32 cellular contexts compared by ENCODE assay signal in the genomic region with DNA sequence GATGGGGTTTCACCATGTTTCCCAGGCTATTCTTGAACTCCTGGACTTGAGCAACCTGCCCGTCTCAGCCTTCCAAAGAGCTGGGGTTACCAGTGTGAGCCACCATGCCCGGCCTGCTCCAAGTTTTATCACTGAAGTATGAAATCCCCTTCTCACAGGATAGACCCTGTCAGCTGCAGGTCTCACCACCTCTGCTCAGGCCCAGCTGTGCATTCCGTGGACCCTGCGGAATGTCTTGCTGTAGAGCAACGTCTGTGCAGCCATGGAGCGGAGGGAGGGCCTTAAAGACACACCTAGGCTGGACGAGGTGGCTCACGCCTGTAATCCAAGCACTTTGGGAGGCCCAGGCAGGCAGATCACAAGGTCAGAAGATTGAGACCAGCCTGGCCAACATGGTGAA.
A peak's percentile ranks its signal among the peaks of the same experiment; 100 is the strongest.
DNase-seq lines count a peak whose midpoint lies in the region; ATAC-seq and TF ChIP-seq lines count a peak whose summit lies in the region.
"Had no signal": no experiment of that assay in that cellular context is flagged by ENCODE, and none has a peak within 500 bp of the region (broad histone marks: within the 10 kb centered on the region; RNA-seq: fewer than 3 reads in every experiment).

No MANE protein-coding gene starts in this region.

- no peaks in the 10 kb centered on the region for H3K4me1 ChIP-seq in Peyer's patch

- TF ChIP-seq POLR2A in Peyer's patch (IDR thresholded peaks at IDR 0.05) (no peak), GM18505 (IDR thresholded peaks at IDR 0.05; ENCODE audit: borderline replicate concordance, extremely low read depth, insufficient read depth, insufficient read length) (no peak)

- no peak for ATAC-seq in sciatic nerve
- ATAC-seq in GM18505 (IDR thresholded peaks at IDR 0.05; ENCODE audit: unreplicated experiment), result no peak
- ATAC-seq: CD8-positive, alpha-beta T cell; esophagus mucosa; mucosa of descending colon; natural killer cell; SK-N-SH treated with all-trans-retinoic acid at 6 μM for 48 hours; stimulated activated naive CD8-positive, alpha-beta T cell treated with anti-CD3 and anti-CD28 coated beads, Interleukin-15, Interleukin-2, amounts not matched to agents 100 U/mL and 50 U/mL, for 24 hours had no signal

- no peak overlapping the region for H3K4me3 ChIP-seq in Peyer's patch
- H3K4me3 ChIP-seq: lung, mucosa of descending colon, smooth muscle cell, thoracic aorta had no signal

- peaks cover 11 to 16% (median 12%) of the 10 kb centered on the region in 3 donors for H3K27me3 Mint-ChIP-seq in CD14-positive monocyte (ENCODE audit: low read depth in 3 of 3)
- H3K27me3 Mint-ChIP-seq: activated CD4-positive, alpha-beta memory T cell treated with anti-CD3 and anti-CD28 coated beads, Interleukin-2, amount 10 ng/mL, durations not matched to agents 7 days and 5 days had no signal

- no peaks in the 10 kb centered on the region for H3K4me1 Mint-ChIP-seq in CD14-positive monocyte
- H3K4me1 Mint-ChIP-seq: activated CD4-positive, alpha-beta memory T cell treated with anti-CD3 and anti-CD28 coated beads, Interleukin-2, amount 10 ng/mL, durations not matched to agents 7 days and 5 days; B cell; natural killer cell had no signal

- no peaks in the 10 kb centered on the region for H3K36me3 ChIP-seq in Peyer's patch
- H3K36me3 ChIP-seq: thoracic aorta had no signal

- no peak overlapping the region for H3K27ac ChIP-seq in Peyer's patch
- H3K27ac ChIP-seq: thoracic aorta had no signal

- no peak overlapping the region for H3K4me3 Mint-ChIP-seq in CD14-positive monocyte
- H3K4me3 Mint-ChIP-seq: activated CD4-positive, alpha-beta memory T cell treated with anti-CD3 and anti-CD28 coated beads, Interleukin-2, amount 10 ng/mL, durations not matched to agents 7 days and 5 days; B cell; CD8-positive, alpha-beta T cell; natural killer cell; T-helper 1 cell treated with Interleukin-12 subunit alpha and Interleukin-12 subunit beta and Interleukin-4 antibody, amounts not matched to agents 30 μg/mL and 1 μg/mL, for 36 hours had no signal

- no peaks in the 10 kb centered on the region for H3K9me3 ChIP-seq in Peyer's patch
- H3K9me3 ChIP-seq: mucosa of descending colon, thoracic aorta had no signal

- no peaks in the 10 kb centered on the region for H3K9me3 Mint-ChIP-seq in CD14-positive monocyte
- H3K9me3 Mint-ChIP-seq: activated CD4-positive, alpha-beta memory T cell treated with anti-CD3 and anti-CD28 coated beads, Interleukin-2, amount 10 ng/mL, durations not matched to agents 7 days and 5 days; CD8-positive, alpha-beta T cell; natural killer cell; T-helper 1 cell treated with Interleukin-12 subunit alpha and Interleukin-12 subunit beta and Interleukin-4 antibody, amounts not matched to agents 30 μg/mL and 1 μg/mL, for 36 hours had no signal

- H3K27ac Mint-ChIP-seq in CD14-positive monocyte, result no peak overlapping the region
- H3K27ac Mint-ChIP-seq: activated CD4-positive, alpha-beta memory T cell treated with anti-CD3 and anti-CD28 coated beads, Interleukin-2, amount 10 ng/mL, durations not matched to agents 7 days and 5 days; B cell; CD8-positive, alpha-beta T cell; natural killer cell; T-helper 1 cell treated with Interleukin-12 subunit alpha and Interleukin-12 subunit beta and Interleukin-4 antibody, amounts not matched to agents 30 μg/mL and 1 μg/mL, for 36 hours had no signal

- intact Hi-C loops in CD14-positive monocyte (cut with micrococcal nuclease), result no loop called here
- intact Hi-C loops in sciatic nerve (cut with DNase I), result no loop called here

- no peak for TF ChIP-seq CTCF in CD14-positive monocyte (IDR thresholded peaks at IDR 0.05)
- TF ChIP-seq CTCF in Peyer's patch (IDR thresholded peaks at IDR 0.05), result no peak

- no peaks in the 10 kb centered on the region for H3K36me3 Mint-ChIP-seq in CD14-positive monocyte
- H3K36me3 Mint-ChIP-seq: CD8-positive, alpha-beta T cell; natural killer cell had no signal

- peak; percentile 37 for DNase-seq in CD14-positive monocyte (ENCODE audit: low spot score)
- peak; percentile 12 to 21 (median 15) for DNase-seq in Peyer's patch
- DNase-seq in iPS-NIHi11 (ENCODE audit: low spot score), result peak; percentile 6
- DNase-seq in sciatic nerve (ENCODE audit: low spot score), result peak; percentile 14
- DNase-seq in NCI-H226, result no peak
- DNase-seq in NCI-H2081 (lab: John Stamatoyannopoulos, UW), result no peak
- DNase-seq: ACHN; activated CD4-positive, alpha-beta memory T cell treated with anti-CD3 and anti-CD28 coated beads, Interleukin-2, amount 10 ng/mL, durations not matched to agents 7 days and 5 days; activated CD4-positive, alpha-beta T cell treated with anti-CD3 and anti-CD28 coated beads for 1 hour; activated gamma-delta T cell treated with Interleukin-2 at 50 U/mL for 16 hours; DMS 273 treated with DMSO at 0.1 percent for 48 hours; HCEC 1CT; Kasumi-1; natural killer cell; NCI-H1417 treated with DMSO at 0.1 percent for 48 hours; NCI-H2029 treated with DMSO at 0.1 percent for 48 hours; NCI-H2227 treated with DMSO at 0.1 percent for 48 hours; NCI-H748 treated with DMSO at 0.1 percent for 48 hours; occipital lobe; Right ventricle myocardium superior; stimulated activated CD4-positive, alpha-beta T cell treated with anti-CD3 and anti-CD28 coated beads, Interleukin-1b, Interleukin-23, amount 100 ng/mL, for 48 hours; stimulated activated naive CD8-positive, alpha-beta T cell treated with anti-CD3 and anti-CD28 coated beads, Interleukin-15, Interleukin-2, amounts not matched to agents 100 U/mL and 50 U/mL, for 24 hours had no signal

- no peaks in the 10 kb centered on the region for H3K27me3 ChIP-seq in Peyer's patch

Comparison
In these comparisons a context has a peak if more than half of its experiments do, and no peak if none do; other contexts are left out.
1. DNase-seq: peak in CD14-positive monocyte (single experiment), Peyer's patch (3 of 3), iPS-NIHi11 (single experiment) and sciatic nerve (single experiment); none in NCI-H226 (single experiment) and NCI-H2081 (0 of 2).